In the genomic region with DNA sequence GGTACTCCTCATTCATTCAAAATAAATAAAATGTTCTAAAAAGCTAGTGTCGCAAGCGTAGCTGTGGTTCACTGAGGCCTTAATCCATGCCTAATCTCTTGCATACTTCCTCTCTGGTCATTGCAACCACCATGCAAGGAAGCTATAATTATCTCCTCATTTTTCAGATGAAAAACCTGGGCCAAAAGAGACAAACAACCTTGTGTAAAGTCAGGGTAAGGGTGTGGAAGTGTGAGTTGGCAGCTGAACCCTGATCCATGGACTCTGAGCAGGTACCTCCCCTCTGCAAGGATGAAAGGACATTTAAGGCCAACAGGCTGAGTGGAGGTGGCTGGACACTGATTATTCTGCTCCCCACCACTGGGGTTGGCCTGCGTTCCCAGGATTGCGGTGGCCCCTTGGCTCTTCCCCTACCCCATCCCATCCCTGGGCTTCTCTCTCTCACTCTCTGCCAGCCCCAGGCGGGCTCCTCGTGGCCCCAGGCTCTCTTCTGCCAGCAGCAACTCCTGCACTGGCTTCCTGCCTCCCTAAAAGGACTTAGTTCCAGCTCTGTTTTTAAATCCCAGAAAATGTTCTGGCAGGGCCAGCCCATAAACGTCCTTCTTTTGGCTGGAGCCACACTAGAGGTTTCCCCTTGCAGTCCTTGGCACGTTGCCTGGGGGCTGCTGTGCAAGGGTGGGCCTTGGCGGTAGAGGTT, we compare ENCODE assay signal across 13 cellular contexts.
DNase-seq lines count a peak whose midpoint lies in the region; ATAC-seq and TF ChIP-seq lines count a peak whose summit lies in the region.
"Had no signal": no experiment of that assay in that cellular context is flagged by ENCODE, and none has a peak within 500 bp of the region (broad histone marks: within the 10 kb centered on the region; RNA-seq: fewer than 3 reads in every experiment).

No MANE protein-coding gene starts in this region.

- H3K27me3 ChIP-seq in HL-60 (ENCODE audit: insufficient read depth, poor library complexity, severe bottlenecking) = no peaks in the 10 kb centered on the region
- H3K27me3 ChIP-seq in heart left ventricle = no peaks in the 10 kb centered on the region
- H3K27me3 ChIP-seq in sigmoid colon = no peaks in the 10 kb centered on the region
- H3K27me3 ChIP-seq: dorsolateral prefrontal cortex, vagina had no signal

- peak in 2 of 4 donors; percentile 26 to 62 for TF ChIP-seq EP300 in sigmoid colon (IDR thresholded peaks at IDR 0.05)

- intact Hi-C loops in heart left ventricle (cut with DNase I) = no loop called here
- intact Hi-C loops in sigmoid colon (cut with DNase I) = no loop called here

- 33 to 40% (median 38%) methylated on average over 9 of the region's 9 CpGs for WGBS in heart left ventricle, 4 donors
- WGBS in sigmoid colon, 2 donors = 67 to 68% methylated on average over 9 of the region's 9 CpGs

- H3K27ac ChIP-seq in HL-60 (replicated peaks) = no peak overlapping the region
- H3K27ac ChIP-seq in heart left ventricle = peak overlapping the region; percentile 25 to 84 (median 66)
- H3K27ac ChIP-seq in sigmoid colon = peak overlapping the region; percentile 70 to 82 (median 80)
- H3K27ac ChIP-seq: dorsolateral prefrontal cortex had no signal

- no peak overlapping the region for H3K4me3 ChIP-seq in HL-60 (replicated peaks; ENCODE audit: insufficient read depth, low read length)
- no peak overlapping the region for H3K4me3 ChIP-seq in heart left ventricle
- H3K4me3 ChIP-seq in sigmoid colon = no peak overlapping the region
- H3K4me3 ChIP-seq: dorsolateral prefrontal cortex, HAP-1, vagina had no signal

- H3K9me3 ChIP-seq in heart left ventricle (no peaks in the 10 kb centered on the region), sigmoid colon (no peaks in the 10 kb centered on the region)
- H3K9me3 ChIP-seq: HAP-1, vagina had no signal

- ATAC-seq in heart left ventricle (peak in 3 of 4 donors; percentile 15 to 29 (median 25)), HG03045 (IDR thresholded peaks at IDR 0.05; ENCODE audit: unreplicated experiment) (no peak)

- no peak for TF ChIP-seq POLR2A in heart left ventricle (IDR thresholded peaks at IDR 0.05)
- no peak for TF ChIP-seq POLR2A in sigmoid colon (IDR thresholded peaks at IDR 0.05)

- TF ChIP-seq CTCF in HL-60 (IDR thresholded peaks at IDR 0.05; ENCODE audit: insufficient read depth, low read length) = no peak
- TF ChIP-seq CTCF in heart left ventricle (IDR thresholded peaks at IDR 0.05) = no peak
- no peak for TF ChIP-seq CTCF in sigmoid colon (IDR thresholded peaks at IDR 0.05)

- H3K4me1 ChIP-seq in heart left ventricle (peaks cover 0 to 31% (median 17%) of the 10 kb centered on the region in 12 donors), sigmoid colon (peaks cover 0 to 32% (median 32%) of the 10 kb centered on the region in 4 donors)
- H3K4me1 ChIP-seq: HAP-1 had no signal

- no peaks in the 10 kb centered on the region for H3K36me3 ChIP-seq in heart left ventricle
- no peaks in the 10 kb centered on the region for H3K36me3 ChIP-seq in sigmoid colon
- H3K36me3 ChIP-seq: HAP-1, vagina had no signal

- DNase-seq in HL-60 (ENCODE audit: low read depth in 1 of 2, low spot score in 1 of 2) = peak; percentile 60 to 63
- peak; percentile 12 for DNase-seq in OCI-M1 (lab: John Stamatoyannopoulos, UW)
- peak in 1 of 5 donors; percentile 33 for DNase-seq in heart left ventricle
- peak; percentile 87 for DNase-seq in sigmoid colon
- DNase-seq in activated CD4-positive, alpha-beta T cell treated with anti-CD3 and anti-CD28 coated beads, Interleukin-2, amount 50 U/mL, for 4 hours = no peak
- no peak for DNase-seq in DMS153 treated with DMSO at 0.1 percent for 48 hours (lab: John Stamatoyannopoulos, UW; ENCODE audit: unreplicated experiment)
- DNase-seq in iPS-NIHi7 (ENCODE audit: extremely low spot score) = no peak
- DNase-seq: activated CD4-positive, alpha-beta T cell treated with anti-CD3 and anti-CD28 coated beads, Interleukin-2, amount 50 U/mL, for 1 hour; NCI-H524 treated with DMSO at 0.1 percent for 48 hours had no signal

Comparison
In these comparisons a context has a peak if more than half of its experiments do, and no peak if none do; other contexts are left out.
1. DNase-seq: peak in HL-60 (2 of 2), OCI-M1 (single experiment) and sigmoid colon (single experiment); none in activated CD4-positive, alpha-beta T cell treated with anti-CD3 and anti-CD28 coated beads, Interleukin-2, amount 50 U/mL, for 4 hours (0 of 2), DMS153 treated with DMSO at 0.1 percent for 48 hours (single experiment) and iPS-NIHi7 (single experiment).